ENCODE assay signal across 1 cellular context in genomic region chr1:244296447-244296846, GRCh38.
TF ChIP-seq lines count a peak whose summit lies in the region.

No MANE protein-coding gene starts in this region.

TF ChIP-seq in K562, 482 proteins besides CTCF, POLR2A, EP300 and RAD21 (continues in another document):
- TF ChIP-seq MGA (IDR thresholded peaks at IDR 0.05) (peak; percentile 64), THRB (CRISPR knock-in tag; conservative IDR thresholded peaks at IDR 0.05) (no peak), SMARCA4 (IDR thresholded peaks at IDR 0.05) (peak; percentile 32; the same call in 1 of the 2 replicates), RCOR1 (IDR thresholded peaks at IDR 0.05; ENCODE audit: borderline replicate concordance in 1 of 2, low read depth in 2 of 2, low read length in 2 of 2) (peak in 1 of 2 experiments; percentile 57; a peak in 1 of 4 replicates), CTBP1 (IDR thresholded peaks at IDR 0.05; ENCODE audit: borderline replicate concordance) (peak; percentile 81), DMBX1 (CRISPR knock-in tag; IDR thresholded peaks at IDR 0.05; ENCODE audit: borderline replicate concordance) (no peak), FOXK2 (conservative IDR thresholded peaks at IDR 0.05 in 1 of 2, IDR thresholded peaks at IDR 0.05 in 1 of 2; ENCODE audit: low read depth in 2 of 2) (peak; percentile 79 to 81), ZNF316 (IDR thresholded peaks at IDR 0.05) (peak; percentile 91), ARID1B (IDR thresholded peaks at IDR 0.05) (peak; percentile 29), ZNF583 (CRISPR knock-in tag; IDR thresholded peaks at IDR 0.05) (0 out of 2 replicates have a peak, but pooled peaks have one; percentile 17), ZBTB33 (CRISPR knock-in tag; IDR thresholded peaks at IDR 0.05) (no peak), GABPA (tag; conservative IDR thresholded peaks at IDR 0.05; ENCODE audit: low read depth) (0 out of 2 replicates have a peak, but pooled peaks have one; percentile 17), SMAD3 (CRISPR knock-in tag; conservative IDR thresholded peaks at IDR 0.05) (no peak), FOSL1 (tag; conservative IDR thresholded peaks at IDR 0.05) (0 out of 2 replicates have a peak, but pooled peaks have one; percentile 45), MAFK (IDR thresholded peaks at IDR 0.05; ENCODE audit: low read length) (peak; percentile 70), CBFA2T3 (IDR thresholded peaks at IDR 0.05) (0 out of 2 replicates have a peak, but pooled peaks have one; percentile 4), MAFF (IDR thresholded peaks at IDR 0.05; ENCODE audit: low read length) (peak; percentile 46; the same call in 1 of the 2 replicates), RBM22 (IDR thresholded peaks at IDR 0.05; ENCODE audit: low read depth, low read length, poor library complexity, severe bottlenecking) (no peak), BACH1 (tag; IDR thresholded peaks at IDR 0.05) (no peak), HEY1 (CRISPR knock-in tag; IDR thresholded peaks at IDR 0.05; ENCODE audit: borderline replicate concordance) (0 out of 2 replicates have a peak, but pooled peaks have one; percentile 8), MCM2 (IDR thresholded peaks at IDR 0.05; ENCODE audit: low read depth) (no peak), CAMTA2 (CRISPR knock-in tag; conservative IDR thresholded peaks at IDR 0.05) (no peak), FOXJ2 (tag; IDR thresholded peaks at IDR 0.05) (0 out of 2 replicates have a peak, but pooled peaks have one; percentile 39), KLF16 (IDR thresholded peaks at IDR 0.05) (no peak), MAZ (CRISPR knock-in tag; conservative IDR thresholded peaks at IDR 0.05 in 1 of 2, IDR thresholded peaks at IDR 0.05 in 1 of 2) (no peak), CXXC5 (CRISPR knock-in tag; IDR thresholded peaks at IDR 0.05) (peak; percentile 43; the same call in 1 of the 2 replicates), EHMT2 (IDR thresholded peaks at IDR 0.05) (0 out of 2 replicates have a peak, but pooled peaks have one; percentile 48), JUND (IDR thresholded peaks at IDR 0.05; ENCODE audit: borderline replicate concordance, low read depth, low read length) (no peak), JUND (tag; IDR thresholded peaks at IDR 0.05; ENCODE audit: borderline replicate concordance, low read depth, low read length) (peak; percentile 66; the same call in 2 of the 3 replicates), MECOM (CRISPR knock-in tag; IDR thresholded peaks at IDR 0.05) (peak; percentile 77), RBBP5 (IDR thresholded peaks at IDR 0.05; ENCODE audit: borderline replicate concordance, insufficient read depth, low read length, poor library complexity, severe bottlenecking) (no peak), MAFG (tag; conservative IDR thresholded peaks at IDR 0.05) (peak; percentile 85), CCNT2 (IDR thresholded peaks at IDR 0.05; ENCODE audit: borderline replicate concordance, extremely low read depth, insufficient read length, low read depth, low read length) (no peak), SMARCC2 (IDR thresholded peaks at IDR 0.05; ENCODE audit: low read depth) (no peak), ZNF121 (CRISPR knock-in tag; conservative IDR thresholded peaks at IDR 0.05) (no peak), ATF3 (IDR thresholded peaks at IDR 0.05) (0 out of 2 replicates have a peak, but pooled peaks have one; percentile 4), ATF3 (CRISPR knock-in tag; conservative IDR thresholded peaks at IDR 0.05) (no peak), ZNF263 (CRISPR knock-in tag; IDR thresholded peaks at IDR 0.05; ENCODE audit: borderline replicate concordance) (no peak), MYC (IDR thresholded peaks at IDR 0.05; ENCODE audit: low read depth, low read length) (peak; percentile 22; the same call in 1 of the 2 replicates), MYC (CRISPR knock-in tag; IDR thresholded peaks at IDR 0.05; ENCODE audit: borderline replicate concordance, low read depth) (no peak), MLLT1 (IDR thresholded peaks at IDR 0.05) (peak in 1 of 2 experiments; percentile 38; a peak in 1 of 4 replicates), HINFP (tag; conservative IDR thresholded peaks at IDR 0.05; ENCODE audit: low read depth) (0 out of 2 replicates have a peak, but pooled peaks have one; percentile 22), ATF2 (CRISPR knock-in tag; IDR thresholded peaks at IDR 0.05) (no peak), ATF1 (CRISPR knock-in tag; IDR thresholded peaks at IDR 0.05) (no peak), ATF1 (tag; IDR thresholded peaks at IDR 0.05) (peak; percentile 44; the same call in 1 of the 2 replicates), HMG20B (CRISPR knock-in tag; IDR thresholded peaks at IDR 0.05) (no peak), JUNB (CRISPR knock-in tag; conservative IDR thresholded peaks at IDR 0.05) (no peak)
